9 cellular contexts compared by ENCODE assay signal in the genomic region with DNA sequence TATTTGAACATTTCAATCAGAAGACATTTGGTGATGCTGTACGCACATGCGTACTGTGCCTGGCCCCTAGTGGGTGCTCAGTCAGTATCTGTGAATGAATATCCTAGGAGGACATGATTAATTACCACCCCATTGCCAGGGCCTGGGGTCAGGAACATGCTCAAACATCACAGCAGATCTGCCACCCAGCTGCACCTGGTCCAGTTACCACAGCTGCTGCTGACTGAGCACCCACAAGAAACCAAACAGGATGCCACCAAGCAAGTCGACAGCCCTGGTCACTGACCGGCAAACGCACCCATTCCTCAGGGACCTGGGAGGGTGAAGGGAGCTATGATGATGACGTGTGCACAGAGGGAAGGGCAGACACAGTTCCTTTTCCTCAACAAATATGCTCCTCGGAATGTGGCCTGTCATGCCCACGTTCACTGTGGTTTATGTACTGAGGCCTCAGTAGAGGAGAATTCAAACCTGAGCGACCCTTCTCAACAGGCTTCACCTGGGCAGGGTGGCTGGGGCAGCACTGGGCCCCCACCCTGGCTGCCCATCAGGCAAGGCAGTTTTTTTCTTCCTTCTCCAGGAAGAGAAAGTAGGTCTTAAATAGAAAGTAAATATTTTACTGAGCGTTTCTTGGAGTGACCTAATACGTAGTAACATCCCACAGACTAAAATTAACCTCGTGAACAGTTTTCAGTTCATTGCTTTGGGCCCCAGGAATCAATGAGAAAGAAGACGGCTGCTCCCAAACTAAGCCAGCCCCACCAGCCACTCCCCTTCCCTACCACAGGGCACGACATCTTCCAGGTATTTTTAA. TPM values are rescaled to one million over a fixed set of nuclear protein-coding genes. Genes with fewer than 3 reads are reported as not detected.
DNase-seq lines count a peak whose midpoint lies in the region; ATAC-seq and TF ChIP-seq lines count a peak whose summit lies in the region.
"Had no signal": no experiment of that assay in that cellular context is flagged by ENCODE, and none has a peak within 500 bp of the region (broad histone marks: within the 10 kb centered on the region; RNA-seq: fewer than 3 reads in every experiment).

No MANE protein-coding gene starts in this region.

- DNase-seq in heart left ventricle (no peak), Right ventricle myocardium superior (no peak), lower lobe of right lung (no peak), amniotic stem cell (lab: John Stamatoyannopoulos, UW) (no peak)

- no peak for TF ChIP-seq POLR2A in heart left ventricle (IDR thresholded peaks at IDR 0.05)

- no peak overlapping the region for H3K4me3 ChIP-seq in heart left ventricle
- no peak overlapping the region for H3K4me3 ChIP-seq in lower lobe of right lung
- no peak overlapping the region for H3K4me3 ChIP-seq in urinary bladder (ENCODE audit: low read depth, low read length)

- peak in 1 of 4 donors; percentile 33 for ATAC-seq in heart left ventricle
- no peak for ATAC-seq in Right ventricle myocardium superior (ENCODE audit: poor library complexity)
- ATAC-seq in lower lobe of right lung = peak; percentile 61 to 67
- ATAC-seq in HG03196 (IDR thresholded peaks at IDR 0.05; ENCODE audit: unreplicated experiment) = no peak
- ATAC-seq in GM19467 (IDR thresholded peaks at IDR 0.05; ENCODE audit: unreplicated experiment) = no peak
- ATAC-seq: SK-N-SH treated with all-trans-retinoic acid at 6 μM for 48 hours had no signal

- no peaks in the 10 kb centered on the region for H3K27me3 Mint-ChIP-seq in brain

- no peak for TF ChIP-seq CTCF in heart left ventricle (IDR thresholded peaks at IDR 0.05)
- no peak for TF ChIP-seq CTCF in brain (conservative IDR thresholded peaks at IDR 0.05)
- TF ChIP-seq CTCF in lower lobe of right lung (IDR thresholded peaks at IDR 0.05) = no peak

- H3K4me1 ChIP-seq in heart left ventricle = peaks cover 23 to 98% (median 74%) of the 10 kb centered on the region in 12 donors
- H3K4me1 ChIP-seq in lower lobe of right lung = peaks cover 82% of the 10 kb centered on the region
- no peaks in the 10 kb centered on the region for H3K4me1 ChIP-seq in urinary bladder (ENCODE audit: insufficient read depth)

- H3K27me3 ChIP-seq in heart left ventricle (no peaks in the 10 kb centered on the region), lower lobe of right lung (ENCODE audit: low read depth) (no peaks in the 10 kb centered on the region)

- peaks cover 87% of the 10 kb centered on the region for H3K4me1 Mint-ChIP-seq in brain

- 41 to 48% (median 45%) methylated on average over 12 to 14 of the region's 14 CpGs for WGBS in heart left ventricle, 4 donors
- 32% methylated on average over 14 of the region's 14 CpGs for whole genome bisulfite sequencing in urinary bladder

- peaks cover 0 to 7% (median 0%) of the 10 kb centered on the region in 9 donors for H3K36me3 ChIP-seq in heart left ventricle
- H3K36me3 ChIP-seq in lower lobe of right lung = no peaks in the 10 kb centered on the region
- H3K36me3 ChIP-seq in urinary bladder (ENCODE audit: insufficient read depth) = no peaks in the 10 kb centered on the region

- no peak overlapping the region for H3K4me3 Mint-ChIP-seq in brain

- no peaks in the 10 kb centered on the region for H3K9me3 Mint-ChIP-seq in brain

- H3K36me3 Mint-ChIP-seq in brain = peaks cover 32% of the 10 kb centered on the region

- peak overlapping the region; percentile 24 to 95 (median 51) for H3K27ac Mint-ChIP-seq in brain

- H3K9me3 ChIP-seq in heart left ventricle = no peaks in the 10 kb centered on the region
- no peaks in the 10 kb centered on the region for H3K9me3 ChIP-seq in lower lobe of right lung

- intact Hi-C loops in heart left ventricle (cut with DNase I) = loop anchor here in 5 of 10 donors (5.0 to 10.0 kb wide), 4 partner anchors 65 to 232 kb away; no protein-coding TSS in a partner anchor
- intact Hi-C loops in Right ventricle myocardium superior (cut with DNase I) = no loop called here
- intact Hi-C loops in lower lobe of right lung (cut with DNase I) = no loop called here

- H3K27ac ChIP-seq in heart left ventricle (peak overlapping the region in 10 of 12 donors; percentile 33 to 72 (median 44)), lower lobe of right lung (peak overlapping the region; percentile 63), urinary bladder (ENCODE audit: low read depth) (peak overlapping the region; percentile 34)

RNA-seq across cellular contexts. Expression of a gene that starts 13.4 kb away (rescaled TPM):
- total RNA-seq in heart left ventricle (10 to 100 TPM; 23.9 to 45.5 (median 30.0) TPM), Right ventricle myocardium superior (29.4 TPM), lower lobe of right lung (73.0 TPM), urinary bladder (45.3 TPM)
- polyA plus RNA-seq in heart left ventricle (10 to 100 TPM; 10.1 to 29.1 TPM), brain (ENCODE audit: insufficient read depth, low read depth, low replicate concordance) (37.8 TPM), urinary bladder (49.8 TPM)

Comparison
In these comparisons a context has a peak if more than half of its experiments do, and no peak if none do; other contexts are left out.
1. ATAC-seq: peak in lower lobe of right lung (2 of 2); none in Right ventricle myocardium superior (single experiment), HG03196 (single experiment) and GM19467 (single experiment).
2. Peak in every context shown above with its lines, with median percentiles within 50 percentile points of each other: H3K27ac ChIP-seq.